ENCODE assay signal across 15 cellular contexts in the genomic region with DNA sequence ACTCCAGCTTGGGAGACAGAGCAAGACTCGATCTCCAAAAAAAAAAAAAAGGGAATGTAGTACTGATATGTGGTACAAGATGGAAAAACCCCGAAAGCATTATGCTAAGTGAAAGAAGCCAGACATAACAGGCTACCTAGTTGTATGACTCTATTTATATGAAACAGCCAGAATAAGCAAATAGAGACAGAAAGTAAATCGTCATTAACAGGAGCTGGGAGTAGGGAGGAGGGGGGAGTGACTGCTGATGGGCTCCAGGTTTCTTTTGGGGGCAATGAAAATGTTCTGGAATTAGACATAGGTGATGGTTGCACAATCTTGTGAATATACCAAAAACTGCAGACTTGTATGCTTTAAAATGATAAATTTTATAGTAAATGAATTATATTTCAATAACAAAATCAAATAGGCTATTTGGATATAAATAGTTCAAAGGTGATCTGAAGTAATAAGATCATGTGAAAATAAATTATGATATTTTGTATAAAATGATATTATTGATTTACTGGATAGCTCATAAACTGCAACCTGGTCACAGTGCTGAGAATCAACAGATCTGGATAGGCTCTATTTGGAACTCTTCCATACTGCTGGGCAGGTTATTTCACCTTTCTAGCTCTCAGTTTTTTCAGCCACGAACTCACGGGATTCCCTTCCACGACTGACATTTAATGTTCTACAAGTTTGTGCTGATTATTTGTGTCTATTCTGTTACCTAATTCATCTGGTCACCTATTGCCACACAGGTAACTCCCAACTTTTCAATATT. TPM values are rescaled to one million over a fixed set of nuclear protein-coding genes. Genes with fewer than 3 reads are reported as not detected.
DNase-seq lines count a peak whose midpoint lies in the region; ATAC-seq, FAIRE-seq and TF ChIP-seq lines count a peak whose summit lies in the region.
"Had no signal": no experiment of that assay in that cellular context is flagged by ENCODE, and none has a peak within 500 bp of the region (broad histone marks: within the 10 kb centered on the region; RNA-seq: fewer than 3 reads in every experiment).

No MANE protein-coding gene starts in this region.

- peaks cover 18% of the 10 kb centered on the region for H3K79me2 ChIP-seq in K562 (ENCODE audit: control insufficient read depth, insufficient read depth, low read length)

- TF ChIP-seq POLR2A in IMR-90 (IDR thresholded peaks at IDR 0.05; ENCODE audit: low read depth, low read length) (no peak), K562 (conservative IDR thresholded peaks at IDR 0.05) (no peak), heart left ventricle (IDR thresholded peaks at IDR 0.05) (no peak), gastroesophageal sphincter (IDR thresholded peaks at IDR 0.05) (no peak)

- 0% methylated on average over 1 of the region's 6 CpGs; no CpG with 5 or more reads in 1 of the 2 experiments for WGBS in IMR-90 (ENCODE audit: extremely low coverage in 2 of 2, insufficient read length in 1 of 2), 2 experiments
- WGBS in K562 (ENCODE audit: insufficient coverage, low coverage, missing lambda C conversion rate), result 59% methylated on average over 5 of the region's 6 CpGs
- 78 to 89% (median 84%) methylated on average over 6 of the region's 6 CpGs for WGBS in heart left ventricle, 4 donors
- 47 to 51% methylated on average over 6 of the region's 6 CpGs for WGBS in gastroesophageal sphincter (ENCODE audit: low coverage in 1 of 2), 2 donors

- peak overlapping the region; percentile 25; the same call in 1 of the 2 replicates for H2BK20ac ChIP-seq in IMR-90 (ENCODE audit: low read depth, low read length)

- peak overlapping the region; percentile 48 for H3K27ac Mint-ChIP-seq in stimulated activated effector memory CD8-positive, alpha-beta T cell treated with anti-CD3 and anti-CD28 coated beads, Interleukin-12 subunit alpha, Interleukin-12 subunit beta, amount 100 ng/mL, for 72 hours
- H3K27ac Mint-ChIP-seq: B cell had no signal

- no peak overlapping the region for H2AK5ac ChIP-seq in IMR-90 (ENCODE audit: low read depth, low read length)

- H3K4ac ChIP-seq in IMR-90 (ENCODE audit: low read depth, low read length), result peak overlapping the region; percentile 18; the same call in 1 of the 2 replicates

- DNase-seq in IMR-90 (peak; percentile 83), K562 (ENCODE audit: extremely low read depth in 1 of 4, low spot score in 3 of 4) (no peak), heart left ventricle (no peak), kidney tubule cell (ENCODE audit: low spot score) (no peak), COR-L47 (lab: John Stamatoyannopoulos, UW) (no peak)
- no peak for DNase-seq in stimulated activated effector memory CD8-positive, alpha-beta T cell treated with anti-CD3 and anti-CD28 coated beads, Interleukin-12 subunit alpha, Interleukin-12 subunit beta, amount 100 ng/mL, for 72 hours (ENCODE audit: low spot score in 2 of 2)
- DNase-seq: CD4-positive, alpha-beta T cell; H9; NCI-H1930; NCI-H526 treated with DMSO at 0.1 percent for 48 hours; PC-3 had no signal

- intact Hi-C loops in IMR-90 (cut with micrococcal nuclease) (no loop called here), K562 (cut with micrococcal nuclease) (no loop called here), heart left ventricle (cut with DNase I) (no loop called here)

- H3K4me3 ChIP-seq in IMR-90 (ENCODE audit: insufficient read depth, low read depth, low read length) (no peak overlapping the region), K562 (no peak overlapping the region), heart left ventricle (no peak overlapping the region), gastroesophageal sphincter (no peak overlapping the region)
- H3K4me3 ChIP-seq: SK-N-MC had no signal

- peak overlapping the region; percentile 40; the same call in 1 of the 2 replicates for H3K18ac ChIP-seq in IMR-90 (ENCODE audit: low read depth, low read length)

- no peak for FAIRE-seq in K562 (lab: Jason Lieb, UNC)
- peak; percentile 41 for FAIRE-seq in islet of Langerhans (lab: Jason Lieb, UNC)

- ATAC-seq in IMR-90 (ENCODE audit: low read depth) (peak; percentile 81), K562 (no peak), heart left ventricle (no peak), gastroesophageal sphincter (no peak)
- no peak for ATAC-seq in stimulated activated effector memory CD8-positive, alpha-beta T cell treated with anti-CD3 and anti-CD28 coated beads, Interleukin-12 subunit alpha, Interleukin-12 subunit beta, amount 100 ng/mL, for 72 hours

- H2BK5ac ChIP-seq in IMR-90 (ENCODE audit: low read depth, low read length, poor library complexity, severe bottlenecking), result no peak overlapping the region

- H3K56ac ChIP-seq in IMR-90 (ENCODE audit: extremely low read depth, insufficient read depth, low read length), result 0 out of 2 replicates have a peak overlapping the region, but pooled peaks have one; percentile 12

- H3K9me1 ChIP-seq in IMR-90 (ENCODE audit: insufficient read depth, low read length), result peaks cover 16% of the 10 kb centered on the region
- no peaks in the 10 kb centered on the region for H3K9me1 ChIP-seq in K562 (ENCODE audit: control insufficient read depth, insufficient read depth, low read length)

- H2BK15ac ChIP-seq in IMR-90 (ENCODE audit: low read depth, low read length), result 0 out of 3 replicates have a peak overlapping the region, but pooled peaks have one; percentile 11

- peak overlapping the region; percentile 10 for H3K4me3 Mint-ChIP-seq in stimulated activated effector memory CD8-positive, alpha-beta T cell treated with anti-CD3 and anti-CD28 coated beads, Interleukin-12 subunit alpha, Interleukin-12 subunit beta, amount 100 ng/mL, for 72 hours
- H3K4me3 Mint-ChIP-seq: B cell; CD4-positive, alpha-beta T cell; H9 had no signal

- in situ Hi-C loops in IMR-90 (cut with MboI; ENCODE audit: low sequenced_read_pairs), result no loop called here
- in situ Hi-C loops in K562 (cut with MboI), result no loop called here

- H4K20me1 ChIP-seq in IMR-90 (ENCODE audit: insufficient read depth, low read length) (peaks cover 51% of the 10 kb centered on the region), K562 (replicated peaks; ENCODE audit: control insufficient read depth, insufficient read depth, low read length) (no peaks in the 10 kb centered on the region)

- POLR2A ChIA-PET in IMR-90 (lab: Charles Lee; ENCODE audit: unreplicated experiment) (no interaction called here), K562 (lab: Yijun Ruan, JAX) (interaction anchor here (1.0 to 1.8 kb wide), 3 partner anchors 14 to 38 kb away, joined by 3 to 4 read pairs (median 3); no protein-coding TSS in a partner anchor)

- no peak overlapping the region for H3K9ac ChIP-seq in IMR-90 (ENCODE audit: low read depth, low read length)
- no peak overlapping the region for H3K9ac ChIP-seq in K562 (ENCODE audit: insufficient read depth in 1 of 2, low read depth in 2 of 2, low read length in 2 of 2)

- H3K27me3 ChIP-seq in IMR-90 (ENCODE audit: control insufficient read depth, insufficient read depth, low read length), result no peaks in the 10 kb centered on the region
- H3K27me3 ChIP-seq in K562 (ENCODE audit: control insufficient read depth in 2 of 2, insufficient read depth in 2 of 2, low read length in 2 of 2), result no peaks in the 10 kb centered on the region
- H3K27me3 ChIP-seq in heart left ventricle, result no peaks in the 10 kb centered on the region
- H3K27me3 ChIP-seq in gastroesophageal sphincter, result no peaks in the 10 kb centered on the region

- dilution Hi-C loops in IMR-90 (cut with HindIII; ENCODE audit: low sequenced_read_pairs, unreplicated experiment), result no loop called here

- no peak overlapping the region for H3K23ac ChIP-seq in IMR-90 (ENCODE audit: low read depth, low read length)

- peaks cover 12% of the 10 kb centered on the region for H3K4me1 ChIP-seq in IMR-90 (ENCODE audit: control insufficient read depth, insufficient read depth, low read length)
- H3K4me1 ChIP-seq in K562 (replicated peaks in 1 of 2; ENCODE audit: control insufficient read depth in 2 of 2, insufficient read depth in 2 of 2, low read length in 2 of 2), result peaks cover 18 to 25% of the 10 kb centered on the region in 2 experiments
- H3K4me1 ChIP-seq in heart left ventricle, result peaks cover 0 to 40% (median 8%) of the 10 kb centered on the region in 12 donors
- peaks cover 0 to 62% (median 4%) of the 10 kb centered on the region in 3 donors for H3K4me1 ChIP-seq in gastroesophageal sphincter

- H4K5ac ChIP-seq in IMR-90 (ENCODE audit: low read depth, low read length), result no peak overlapping the region

- peaks cover 15% of the 10 kb centered on the region for H3K36me3 Mint-ChIP-seq in stimulated activated effector memory CD8-positive, alpha-beta T cell treated with anti-CD3 and anti-CD28 coated beads, Interleukin-12 subunit alpha, Interleukin-12 subunit beta, amount 100 ng/mL, for 72 hours

- TF ChIP-seq EP300 in K562 (IDR thresholded peaks at IDR 0.05; ENCODE audit: low read length), result no peak
- TF ChIP-seq EP300 in gastroesophageal sphincter (IDR thresholded peaks at IDR 0.05), result no peak

- no peak overlapping the region; a peak in 1 of 4 replicates for H4K8ac ChIP-seq in IMR-90 (ENCODE audit: low read depth in 2 of 2, low read length in 2 of 2)

- H4K91ac ChIP-seq in IMR-90 (ENCODE audit: insufficient read depth, low read depth, low read length), result no peak overlapping the region

- H3K9me3 ChIP-seq in IMR-90 (ENCODE audit: control insufficient read depth, insufficient read depth, low read length) (no peaks in the 10 kb centered on the region), K562 (replicated peaks; ENCODE audit: control insufficient read depth, insufficient read depth, low read depth, low read length) (no peaks in the 10 kb centered on the region), heart left ventricle (no peaks in the 10 kb centered on the region), gastroesophageal sphincter (no peaks in the 10 kb centered on the region)

- peaks cover 28 to 75% of the 10 kb centered on the region in 2 experiments for H3K79me1 ChIP-seq in IMR-90 (ENCODE audit: low read depth in 1 of 2, low read length in 2 of 2)

- no peaks in the 10 kb centered on the region for H3K36me3 ChIP-seq in IMR-90 (ENCODE audit: control insufficient read depth, insufficient read depth, low read length)
- H3K36me3 ChIP-seq in K562 (ENCODE audit: control insufficient read depth, insufficient read depth, low read length), result no peaks in the 10 kb centered on the region
- no peaks in the 10 kb centered on the region for H3K36me3 ChIP-seq in heart left ventricle
- no peaks in the 10 kb centered on the region for H3K36me3 ChIP-seq in gastroesophageal sphincter

- no peak overlapping the region for H2AK9ac ChIP-seq in IMR-90 (replicated peaks; ENCODE audit: low read depth, low read length, poor library complexity)

- H3K4me1 Mint-ChIP-seq in stimulated activated effector memory CD8-positive, alpha-beta T cell treated with anti-CD3 and anti-CD28 coated beads, Interleukin-12 subunit alpha, Interleukin-12 subunit beta, amount 100 ng/mL, for 72 hours, result peaks cover 44% of the 10 kb centered on the region

- peak overlapping the region; percentile 44 for H3K4me2 ChIP-seq in IMR-90 (ENCODE audit: low read depth, low read length)
- H3K4me2 ChIP-seq in K562 (ENCODE audit: insufficient read depth, low read length), result no peak overlapping the region

- peak overlapping the region; percentile 46; the same call in 1 of the 2 replicates for H2BK120ac ChIP-seq in IMR-90 (ENCODE audit: low read depth, low read length)

- CTCF ChIA-PET in IMR-90 (lab: Yijun Ruan, JAX), result interaction anchor here (0.6 to 1.1 kb wide), 4 partner anchors 13 to 34 kb away, joined by 3 to 5 read pairs (median 4); no protein-coding TSS in a partner anchor
- CTCF ChIA-PET in K562 (lab: Yijun Ruan, JAX; ENCODE audit: low intra/inter-chr PET ratio), result interaction anchor here (1.0 kb wide), 1 partner anchor 19 kb away, joined by 3 read pairs; no protein-coding TSS in a partner anchor

- no TSS peak for BruUV-seq in IMR-90 (replicated peaks; lab: Mats Ljungman, UMichigan)
- no TSS peak for BruUV-seq in K562 (replicated peaks; lab: Mats Ljungman, UMichigan)

- H2AFZ ChIP-seq in IMR-90 (replicated peaks; ENCODE audit: low read length, poor library complexity) (no peak overlapping the region), K562 (ENCODE audit: low read depth, low read length) (no peak overlapping the region)

- H3K27ac ChIP-seq in IMR-90 (ENCODE audit: insufficient read depth, low read length) (peak overlapping the region; percentile 25; the same call in 1 of the 2 replicates), K562 (ENCODE audit: extremely low read depth, low read depth, low read length) (peak overlapping the region; percentile 51; the same call in 1 of the 3 replicates), heart left ventricle (peak overlapping the region in 1 of 12 donors; percentile 31), gastroesophageal sphincter (peak overlapping the region in 1 of 4 donors; percentile 24)
- H3K27ac ChIP-seq: SK-N-MC had no signal

- no peak overlapping the region for H3K14ac ChIP-seq in IMR-90 (replicated peaks; ENCODE audit: low read depth, low read length)

- TF ChIP-seq RAD21 in IMR-90 (IDR thresholded peaks at IDR 0.05; ENCODE audit: low read length) (no peak; the same call in 1 of the 2 replicates), K562 (CRISPR knock-in tag; conservative IDR thresholded peaks at IDR 0.05 in 1 of 2, IDR thresholded peaks at IDR 0.05 in 1 of 2) (no peak)

- no peak for TF ChIP-seq CTCF in IMR-90 (conservative IDR thresholded peaks at IDR 0.05; ENCODE audit: low read depth, low read length)
- no peak for TF ChIP-seq CTCF in K562 (IDR thresholded peaks at IDR 0.05 in 2 of 3, conservative IDR thresholded peaks at IDR 0.05 in 1 of 3; ENCODE audit: insufficient read depth in 2 of 3, low read depth in 1 of 3, low read length in 3 of 3)
- no peak for TF ChIP-seq CTCF in heart left ventricle (IDR thresholded peaks at IDR 0.05)
- no peak for TF ChIP-seq CTCF in gastroesophageal sphincter (IDR thresholded peaks at IDR 0.05)

- H3K9me3 Mint-ChIP-seq in stimulated activated effector memory CD8-positive, alpha-beta T cell treated with anti-CD3 and anti-CD28 coated beads, Interleukin-12 subunit alpha, Interleukin-12 subunit beta, amount 100 ng/mL, for 72 hours, result no peaks in the 10 kb centered on the region
- H3K9me3 Mint-ChIP-seq: CD4-positive, alpha-beta T cell; H9 had no signal

RNA-seq across cellular contexts. Expression of a gene that starts 27.1 kb away (rescaled TPM):
- 8.8 and 9.7 TPM in 2 replicates for total RNA-seq in IMR-90 (2012; rRNA removed)
- 3.3 and 3.6 TPM in 2 replicates for polyA plus RNA-seq in IMR-90 (2012; rRNA removed)
- polyA plus RNA-seq in IMR-90 (2012; cell fraction: cytosol; rRNA removed), result 1.1 and 1.9 TPM in 2 replicates
- polyA plus RNA-seq in IMR-90 (2012; cell fraction: nucleus; rRNA removed; ENCODE audit: low replicate concordance), result 4.0 and 17.5 TPM in 2 replicates
- 8.2 and 25.2 TPM in 2 replicates for total RNA-seq in K562 (2011; cell fraction: chromatin; rRNA removed; ENCODE audit: low replicate concordance)
- total RNA-seq in K562 (2011; cell fraction: nucleolus; rRNA removed), result 5.3 and 8.6 TPM in 2 replicates
- total RNA-seq in K562 (2011; cell fraction: nucleoplasm; rRNA removed), result 14.1 and 23.3 TPM in 2 replicates
- total RNA-seq in K562 (2014; rRNA removed), result 6.9 and 9.7 TPM in 2 replicates
- 13.0 and 13.1 TPM in 2 replicates for total RNA-seq in K562 (2014; rRNA removed; fragmentation: Illumina TruSeq; extraction: Trizol)
- total RNA-seq in K562 (2015; rRNA removed; fragmentation: Illumina TruSeq; extraction: Trizol), result 15.5 and 15.8 TPM in 2 replicates
- total RNA-seq in K562 (2021), result 12.9 and 15.2 TPM in 2 replicates
- polyA plus RNA-seq in K562 (2011; rRNA removed), result 8.6 and 13.3 TPM in 2 replicates
- 3.4 and 8.5 TPM in 2 replicates for polyA plus RNA-seq in K562 (2011; cell fraction: cytosol; rRNA removed)
- polyA plus RNA-seq in K562 (2011; cell fraction: nucleus; rRNA removed), result 6.3 and 11.5 TPM in 2 replicates
- polyA plus RNA-seq in K562 (2012), result 3.9 and 4.3 TPM in 2 replicates
- polyA plus RNA-seq in K562 (2014; fragmentation: Illumina TruSeq; extraction: Trizol), result 4.8 and 5.2 TPM in 2 replicates
- polyA plus RNA-seq in K562 (2014; fragmentation: Nextera tagmentation; extraction: Ambion mirVana), result 1 to 10 TPM; 6.1 to 7.8 TPM
- 4.7 and 5.1 TPM in 2 replicates for polyA plus RNA-seq in K562 (2014; rRNA removed)
- polyA minus RNA-seq in K562 (2011; rRNA and poly(A)+ RNA removed), result 33.6 and 48.2 TPM in 2 replicates
- polyA minus RNA-seq in K562 (2011; cell fraction: cytosol; rRNA and poly(A)+ RNA removed), result 17.8 and 20.3 TPM in 2 replicates
- 4.7 and 12.3 TPM in 2 replicates for polyA minus RNA-seq in K562 (2011; cell fraction: nucleus; rRNA and poly(A)+ RNA removed)
- 10 to 100 TPM; 14.7 to 24.5 (median 23.1) TPM for total RNA-seq in heart left ventricle
- 10 to 100 TPM in 1 of 2 donors, 1 to 10 TPM in 1; 7.2 to 16.3 TPM for polyA plus RNA-seq in heart left ventricle
- 100 to 1,000 TPM in 2 of 4 donors, 10 to 100 TPM in 2; 56.0 to 124 (median 92.2) TPM for total RNA-seq in gastroesophageal sphincter
